16 cellular contexts compared by ENCODE assay signal in the genomic region with DNA sequence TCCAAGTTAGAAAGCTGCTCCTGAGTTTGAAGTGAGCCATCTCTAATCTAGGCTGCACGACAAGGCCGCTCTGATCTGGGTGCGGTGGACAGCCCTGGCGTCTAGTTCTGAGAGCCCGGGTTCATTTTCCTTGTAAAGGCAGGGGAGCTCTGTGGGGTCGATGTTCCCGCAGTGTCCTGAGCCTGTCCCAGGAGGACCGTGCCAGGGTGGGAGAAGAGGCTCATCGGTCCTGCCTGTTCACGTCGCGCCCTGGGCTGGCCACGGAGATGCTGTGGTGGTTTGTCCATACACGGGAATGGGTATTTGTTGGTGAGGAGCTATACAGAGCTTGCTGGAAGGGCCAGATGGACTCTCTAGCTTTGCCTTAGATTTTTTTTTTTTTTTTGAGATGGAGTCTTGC. TPM values are rescaled to one million over a fixed set of nuclear protein-coding genes. Genes with fewer than 3 reads are reported as not detected.
"Had no signal": no experiment of that assay in that cellular context is flagged by ENCODE, and none has a peak within 500 bp of the region (broad histone marks: within the 10 kb centered on the region; RNA-seq: fewer than 3 reads in every experiment).

No MANE protein-coding gene starts in this region.

- H2AFZ ChIP-seq: neural progenitor cell, parathyroid adenoma had no signal

- H3K27me3 ChIP-seq: brain microvascular endothelial cell, neural progenitor cell, tibial nerve had no signal

- H3K79me2 ChIP-seq: parathyroid adenoma had no signal

- DNase-seq: activated B cell treated with CpG ODN at 0.5 μM for 24 hours; activated CD4-positive, alpha-beta T cell treated with anti-CD3 and anti-CD28 coated beads for 48 hours; activated CD8-positive, alpha-beta memory T cell treated with anti-CD3 and anti-CD28 coated beads, Interleukin-2, amount 50 U/mL, for 48 hours; activated naive CD8-positive, alpha-beta T cell treated with anti-CD3 and anti-CD28 coated beads for 36 hours; activated T-cell treated with anti-CD3 and anti-CD28 coated beads, Interleukin-2, amount 50 U/mL, for 72 hours; brain microvascular endothelial cell; left ventricle myocardium inferior; mesenchymal stem cell; stimulated activated CD4-positive, alpha-beta T cell treated with anti-CD3 and anti-CD28 coated beads, Interleukin-2, amount 100 ng/mL, for 48 hours; stimulated activated naive B cell treated with anti-CD40 and anti-IgM and Interleukin-4, amounts not matched to agents 10 μg/mL and 1 μg/mL and 100 μg/mL, for 72 hours; T-helper 17 cell had no signal

- H3K27ac ChIP-seq: brain microvascular endothelial cell, left ventricle myocardium inferior, neural progenitor cell, parathyroid adenoma had no signal

- H3K9ac ChIP-seq: neural progenitor cell, parathyroid adenoma had no signal

- H3K4me2 ChIP-seq: neural progenitor cell had no signal

- FAIRE-seq: endometrium had no signal

- H3K36me3 ChIP-seq: brain microvascular endothelial cell, neural progenitor cell had no signal

- H3K9me3 ChIP-seq: left ventricle myocardium inferior, tibial nerve had no signal

- H3K4me3 ChIP-seq: left ventricle myocardium inferior, neural progenitor cell had no signal

- ATAC-seq: activated T-cell treated with anti-CD3 and anti-CD28 coated beads, Interleukin-2, amount 50 U/mL, for 72 hours; esophagus mucosa; stimulated activated naive B cell treated with anti-CD40 and anti-IgM and Interleukin-4, amounts not matched to agents 10 μg/mL and 1 μg/mL and 100 μg/mL, for 72 hours; T-helper 17 cell had no signal

RNA-seq across cellular contexts. Expression of gene TUBB2B, which starts 58.3 kb away (rescaled TPM):
- total RNA-seq: activated B cell treated with CpG ODN at 0.5 μM for 24 hours had no signal
